9 cellular contexts compared by ENCODE assay signal in genomic region chr12:106205208-106206069, GRCh38. TPM values are rescaled to one million over a fixed set of nuclear protein-coding genes. Genes with fewer than 3 reads are reported as not detected.
DNase-seq lines count a peak whose midpoint lies in the region; ATAC-seq and TF ChIP-seq lines count a peak whose summit lies in the region.
"Had no signal": no experiment of that assay in that cellular context is flagged by ENCODE, and none has a peak within 500 bp of the region (broad histone marks: within the 10 kb centered on the region; RNA-seq: fewer than 3 reads in every experiment).

No MANE protein-coding gene starts in this region.

- H3K4ac ChIP-seq in IMR-90 (ENCODE audit: low read depth, low read length) = no peak overlapping the region

- 0 out of 2 replicates have a peak, but pooled peaks cover 2% of the 10 kb centered on the region for H3K27me3 ChIP-seq in BJ (ENCODE audit: control insufficient read depth, insufficient read depth, low read length)
- peaks cover 2% of the 10 kb centered on the region for H3K27me3 ChIP-seq in IMR-90 (ENCODE audit: control insufficient read depth, insufficient read depth, low read length)

- no peak overlapping the region for H3K27ac ChIP-seq in IMR-90 (ENCODE audit: insufficient read depth, low read length)

- CTCF ChIA-PET in BJ (lab: Yijun Ruan, JAX) = interaction anchor here (0.7 to 2.5 kb wide), 2 partner anchors 56 to 69 kb away, joined by 3 to 8 read pairs; no protein-coding TSS in a partner anchor
- CTCF ChIA-PET in IMR-90 (lab: Yijun Ruan, JAX) = interaction anchor here (1.1 kb wide), 3 partner anchors 11 to 785 kb away, joined by 3 to 4 read pairs (median 3); no protein-coding TSS in a partner anchor

- H2BK120ac ChIP-seq in IMR-90 (ENCODE audit: low read depth, low read length) = no peak overlapping the region

- no peak overlapping the region for H4K8ac ChIP-seq in IMR-90 (ENCODE audit: low read depth in 2 of 2, low read length in 2 of 2)

- no peak overlapping the region for H2AFZ ChIP-seq in IMR-90 (replicated peaks; ENCODE audit: low read length, poor library complexity)

- TF ChIP-seq CTCF in BJ (IDR thresholded peaks at IDR 0.05; ENCODE audit: insufficient read depth, low read depth, low read length) = peak; percentile 20; the same call in 1 of the 2 replicates
- TF ChIP-seq CTCF in IMR-90 (conservative IDR thresholded peaks at IDR 0.05; ENCODE audit: low read depth, low read length) = peak; percentile 22; the same call in 1 of the 2 replicates

- DNase-seq in BJ (ENCODE audit: low read depth) = no peak
- DNase-seq in IMR-90 = no peak
- no peak for DNase-seq in left colon
- no peak for DNase-seq in activated CD8-positive, alpha-beta memory T cell treated with anti-CD3 and anti-CD28 coated beads, Interleukin-2, amount 50 U/mL, for 48 hours
- no peak for DNase-seq in activated T-cell treated with anti-CD3 and anti-CD28 coated beads for 4 hours
- DNase-seq: stimulated activated naive CD4-positive, alpha-beta T cell had no signal

- no peaks in the 10 kb centered on the region for H3K79me1 ChIP-seq in IMR-90 (ENCODE audit: low read depth in 1 of 2, low read length in 2 of 2)

- POLR2A ChIA-PET in BJ (lab: Charles Lee) (no interaction called here), IMR-90 (lab: Charles Lee; ENCODE audit: unreplicated experiment) (no interaction called here)

- H2AK9ac ChIP-seq in IMR-90 (replicated peaks; ENCODE audit: low read depth, low read length, poor library complexity) = no peak overlapping the region

- H4K5ac ChIP-seq in IMR-90 (ENCODE audit: low read depth, low read length) = no peak overlapping the region

- dilution Hi-C loops in IMR-90 (cut with HindIII; ENCODE audit: low sequenced_read_pairs, unreplicated experiment) = no loop called here

- H2BK20ac ChIP-seq in IMR-90 (ENCODE audit: low read depth, low read length) = no peak overlapping the region

- in situ Hi-C loops in IMR-90 (cut with MboI; ENCODE audit: low sequenced_read_pairs) = no loop called here

- TF ChIP-seq RAD21 in IMR-90 (IDR thresholded peaks at IDR 0.05; ENCODE audit: low read length) = peak; percentile 37

- ATAC-seq in IMR-90 (ENCODE audit: low read depth) (no peak), SK-N-SH treated with all-trans-retinoic acid at 6 μM for 48 hours (peak; percentile 92), left colon (peak; percentile 42), HG02870 (IDR thresholded peaks at IDR 0.05; ENCODE audit: unreplicated experiment) (no peak), GM19463 (IDR thresholded peaks at IDR 0.05; ENCODE audit: unreplicated experiment) (no peak)

- no peak overlapping the region for H2BK5ac ChIP-seq in IMR-90 (ENCODE audit: low read depth, low read length, poor library complexity, severe bottlenecking)

- no TSS peak for BruUV-seq in IMR-90 (replicated peaks; lab: Mats Ljungman, UMichigan)

- no peak overlapping the region for H3K9ac ChIP-seq in IMR-90 (ENCODE audit: low read depth, low read length)

- intact Hi-C loops in IMR-90 (cut with micrococcal nuclease) = no loop called here
- intact Hi-C loops in left colon (cut with DNase I, micrococcal nuclease) = no loop called here

- no peak for TF ChIP-seq POLR2A in IMR-90 (IDR thresholded peaks at IDR 0.05; ENCODE audit: low read depth, low read length)

- H2BK15ac ChIP-seq in IMR-90 (ENCODE audit: low read depth, low read length) = no peak overlapping the region

- no peak overlapping the region for H2AK5ac ChIP-seq in IMR-90 (ENCODE audit: low read depth, low read length)

- 20% methylated on average over 6 of the region's 6 CpGs; no CpG with 5 or more reads in 1 of the 2 experiments for WGBS in IMR-90 (ENCODE audit: extremely low coverage in 2 of 2, insufficient read length in 1 of 2), 2 experiments

- no peak overlapping the region for H3K18ac ChIP-seq in IMR-90 (ENCODE audit: low read depth, low read length)

- H3K36me3 ChIP-seq in BJ (ENCODE audit: control insufficient read depth, insufficient read depth, low read length) (no peaks in the 10 kb centered on the region), IMR-90 (ENCODE audit: control insufficient read depth, insufficient read depth, low read length) (no peaks in the 10 kb centered on the region)

- H3K56ac ChIP-seq in IMR-90 (ENCODE audit: extremely low read depth, insufficient read depth, low read length) = no peak overlapping the region

- no peaks in the 10 kb centered on the region for H3K9me1 ChIP-seq in IMR-90 (ENCODE audit: insufficient read depth, low read length)

- H3K4me2 ChIP-seq in IMR-90 (ENCODE audit: low read depth, low read length) = no peak overlapping the region

- H3K23ac ChIP-seq in IMR-90 (ENCODE audit: low read depth, low read length) = no peak overlapping the region

- no peak overlapping the region for H4K91ac ChIP-seq in IMR-90 (ENCODE audit: insufficient read depth, low read depth, low read length)

- no peak overlapping the region for H3K14ac ChIP-seq in IMR-90 (replicated peaks; ENCODE audit: low read depth, low read length)

- no peaks in the 10 kb centered on the region for H4K20me1 ChIP-seq in IMR-90 (ENCODE audit: insufficient read depth, low read length)

- H3K4me3 ChIP-seq in BJ (ENCODE audit: low read depth, low read length) (no peak overlapping the region), IMR-90 (ENCODE audit: insufficient read depth, low read depth, low read length) (no peak overlapping the region)

- H3K4me1 ChIP-seq in IMR-90 (ENCODE audit: control insufficient read depth, insufficient read depth, low read length) = no peaks in the 10 kb centered on the region

- H3K9me3 ChIP-seq in IMR-90 (ENCODE audit: control insufficient read depth, insufficient read depth, low read length) = peaks cover 8% of the 10 kb centered on the region; the same call in 1 of the 2 replicates

TF ChIP-seq in IMR-90, 13 proteins besides CTCF, POLR2A, EP300 and RAD21 (continues in another document):
- no peak for TF ChIP-seq MAFK (IDR thresholded peaks at IDR 0.05; ENCODE audit: low read depth, low read length)
- no peak for TF ChIP-seq FOS (IDR thresholded peaks at IDR 0.05; ENCODE audit: low read depth, low read length)
- TF ChIP-seq RCOR1 (IDR thresholded peaks at IDR 0.05; ENCODE audit: insufficient replicate concordance, low read length) = no peak
- TF ChIP-seq SMC3 (IDR thresholded peaks at IDR 0.05; ENCODE audit: low read depth, low read length) = no peak
- no peak for TF ChIP-seq USF2 (IDR thresholded peaks at IDR 0.05; ENCODE audit: low read depth, low read length)
- TF ChIP-seq RFX5 (IDR thresholded peaks at IDR 0.05; ENCODE audit: low read depth, low read length) = no peak
- no peak for TF ChIP-seq MXI1 (IDR thresholded peaks at IDR 0.05; ENCODE audit: borderline replicate concordance, low read depth, low read length)
- no peak for TF ChIP-seq ELK1 (IDR thresholded peaks at IDR 0.05; ENCODE audit: borderline replicate concordance, low read depth, low read length)

TF ChIP-seq in SK-N-SH treated with all-trans-retinoic acid at 6 μM for 48 hours, 23 proteins besides CTCF, POLR2A, EP300 and RAD21:
- TF ChIP-seq ARNTL (CRISPR knock-in tag; IDR thresholded peaks at IDR 0.05; ENCODE audit: borderline replicate concordance, low read depth) (no peak), TCF4 (CRISPR knock-in tag; IDR thresholded peaks at IDR 0.05; ENCODE audit: borderline replicate concordance) (no peak)

RNA-seq across cellular contexts. Expression of gene CKAP4, which starts 42.4 kb away (rescaled TPM):
- polyA plus RNA-seq in BJ (2011; rRNA removed) = 315 and 337 TPM in 2 replicates
- 116 and 120 TPM in 2 replicates for polyA minus RNA-seq in BJ (2011; rRNA and poly(A)+ RNA removed)
- 94.5 and 113 TPM in 2 replicates for total RNA-seq in IMR-90 (2012; rRNA removed)
- polyA plus RNA-seq in IMR-90 (2012; rRNA removed) = 282 and 297 TPM in 2 replicates
- polyA plus RNA-seq in IMR-90 (2012; cell fraction: cytosol; rRNA removed) = 164 and 189 TPM in 2 replicates
- 79.4 and 107 TPM in 2 replicates for polyA plus RNA-seq in IMR-90 (2012; cell fraction: nucleus; rRNA removed; ENCODE audit: low replicate concordance)
- total RNA-seq in left colon = 10 to 100 TPM; 74.0 to 90.1 TPM

Comparison
In these comparisons a context has a peak if more than half of its experiments do, and no peak if none do; other contexts are left out.
1. ATAC-seq: peak in SK-N-SH treated with all-trans-retinoic acid at 6 μM for 48 hours (single experiment) and left colon (single experiment); none in IMR-90 (single experiment), HG02870 (single experiment) and GM19463 (single experiment).